In the genomic region with DNA sequence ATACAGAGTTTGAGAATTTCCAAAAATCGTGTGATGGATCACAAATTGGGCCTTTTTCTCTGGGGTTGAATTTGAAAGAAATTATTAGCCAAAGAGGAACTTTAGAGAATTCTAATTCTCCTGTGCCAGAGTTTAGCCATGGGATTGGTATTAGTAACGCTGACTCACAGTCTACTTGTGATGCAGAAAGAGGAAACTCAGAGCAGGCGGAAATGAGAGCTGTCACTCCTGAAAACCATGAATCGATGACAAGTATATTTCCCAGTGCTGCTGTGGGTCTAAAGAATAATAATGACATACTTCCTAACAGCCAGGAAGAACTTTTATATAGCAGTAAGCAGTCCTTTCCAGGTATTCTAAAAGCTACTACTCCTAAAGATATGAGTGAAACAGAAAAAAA, we compare ENCODE assay signal across 8 cellular contexts.
DNase-seq lines count a peak whose midpoint lies in the region; ATAC-seq and TF ChIP-seq lines count a peak whose summit lies in the region.

No MANE protein-coding gene starts in this region.

- intact Hi-C loops in spleen (cut with DNase I; ENCODE audit: low total_unique reads) (no loop called here), gastrocnemius medialis (cut with DNase I; ENCODE audit: low total_unique reads) (no loop called here)

- H3K9me3 ChIP-seq in OCI-LY3 (ENCODE audit: insufficient read depth, low read length) = no peaks in the 10 kb centered on the region
- no peaks in the 10 kb centered on the region for H3K9me3 ChIP-seq in spleen
- no peaks in the 10 kb centered on the region for H3K9me3 ChIP-seq in gastrocnemius medialis

- no peaks in the 10 kb centered on the region for H3K79me2 ChIP-seq in OCI-LY3 (ENCODE audit: low read length)

- H3K27me3 ChIP-seq in OCI-LY3 (ENCODE audit: low read depth, low read length) = no peaks in the 10 kb centered on the region
- no peaks in the 10 kb centered on the region for H3K27me3 ChIP-seq in spleen (replicated peaks in 1 of 7)
- H3K27me3 ChIP-seq in gastrocnemius medialis = no peaks in the 10 kb centered on the region

- H3K4me1 ChIP-seq in OCI-LY3 (ENCODE audit: low read length) = peaks cover 12% of the 10 kb centered on the region
- peaks cover 0 to 29% (median 10%) of the 10 kb centered on the region in 6 donors for H3K4me1 ChIP-seq in spleen
- H3K4me1 ChIP-seq in gastrocnemius medialis = no peaks in the 10 kb centered on the region

- peak overlapping the region; percentile 33 for H3K4me2 ChIP-seq in OCI-LY3 (ENCODE audit: low read length)

- H3K4me3 ChIP-seq in OCI-LY3 (ENCODE audit: low read length) (no peak overlapping the region), spleen (no peak overlapping the region), gastrocnemius medialis (no peak overlapping the region)

- ATAC-seq in GM18519 (IDR thresholded peaks at IDR 0.05; ENCODE audit: low FRiP score, unreplicated experiment) = peak; percentile 44
- ATAC-seq in gastrocnemius medialis = no peak
- ATAC-seq in HG02870 (IDR thresholded peaks at IDR 0.05; ENCODE audit: unreplicated experiment) = no peak

- in situ Hi-C loops in gastrocnemius medialis (cut with MboI; ENCODE audit: low sequenced_read_pairs in 4 of 4) = no loop called here

- 15 to 32% (median 24%) methylated on average over 4 of the region's 4 CpGs for WGBS in spleen, 5 donors

- H2AFZ ChIP-seq in OCI-LY3 (ENCODE audit: low read depth, low read length) = no peak overlapping the region

- TF ChIP-seq POLR2A in spleen (IDR thresholded peaks at IDR 0.05) (no peak), gastrocnemius medialis (IDR thresholded peaks at IDR 0.05) (no peak)

- H3K9ac ChIP-seq in OCI-LY3 (ENCODE audit: low read length) = no peak overlapping the region

- H3K27ac ChIP-seq in OCI-LY3 (ENCODE audit: low read length) = no peak overlapping the region
- peak overlapping the region; percentile 71 for H3K27ac ChIP-seq in epithelial cell of prostate
- H3K27ac ChIP-seq in spleen = peak overlapping the region in 5 of 8 donors; percentile 21 to 39 (median 34)
- no peak overlapping the region for H3K27ac ChIP-seq in gastrocnemius medialis

- H4K20me1 ChIP-seq in OCI-LY3 (ENCODE audit: insufficient read depth, low read length) = no peaks in the 10 kb centered on the region

- DNase-seq in A172 (ENCODE audit: low spot score) = peak; percentile 76
- peak; percentile 64 for DNase-seq in epithelial cell of prostate (ENCODE audit: low read depth, low spot score)
- DNase-seq in spleen = no peak
- DNase-seq in gastrocnemius medialis = no peak
- no peak for DNase-seq in ecto neural progenitor cell (ENCODE audit: low spot score)

- no peak for TF ChIP-seq CTCF in OCI-LY3 (IDR thresholded peaks at IDR 0.05; ENCODE audit: low read depth, low read length)
- TF ChIP-seq CTCF in spleen (IDR thresholded peaks at IDR 0.05 in 8 of 11, conservative IDR thresholded peaks at IDR 0.05 in 3 of 11) = no peak
- TF ChIP-seq CTCF in gastrocnemius medialis (IDR thresholded peaks at IDR 0.05 in 4 of 5, conservative IDR thresholded peaks at IDR 0.05 in 1 of 5) = no peak

- peaks cover 6% of the 10 kb centered on the region for H3K36me3 ChIP-seq in OCI-LY3 (replicated peaks; ENCODE audit: low read depth, low read length)
- peaks cover 0 to 39% (median 0%) of the 10 kb centered on the region in 6 donors for H3K36me3 ChIP-seq in spleen
- H3K36me3 ChIP-seq in gastrocnemius medialis = no peaks in the 10 kb centered on the region

Comparison
In these comparisons a context has a peak if more than half of its experiments do, and no peak if none do; other contexts are left out.
1. DNase-seq: peak in A172 (single experiment) and epithelial cell of prostate (single experiment); none in spleen (single experiment), gastrocnemius medialis (0 of 2) and ecto neural progenitor cell (single experiment).
2. H3K27ac ChIP-seq: peak in epithelial cell of prostate (single experiment) and spleen (5 of 8); none in OCI-LY3 (single experiment) and gastrocnemius medialis (0 of 4).